In the genomic region with DNA sequence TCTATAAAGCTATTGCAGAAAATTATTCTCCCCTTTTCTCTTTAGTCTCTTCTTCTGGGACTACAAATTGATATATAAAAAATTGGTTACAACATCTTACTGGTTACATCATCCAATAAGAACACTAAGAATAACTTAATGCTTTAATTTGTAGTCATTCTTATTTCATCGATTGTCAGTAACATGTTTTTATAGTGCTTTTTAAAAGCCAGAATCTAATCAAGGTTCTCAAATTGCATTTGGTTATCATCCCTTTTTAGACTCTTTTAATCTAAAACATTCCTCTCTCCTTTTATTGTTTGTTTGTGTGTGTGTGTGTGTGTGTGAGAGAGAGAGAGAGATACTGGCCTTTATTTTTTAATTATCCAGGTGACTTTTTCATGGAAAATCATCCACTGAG, we compare ENCODE assay signal across 31 cellular contexts.
"Had no signal": no experiment of that assay in that cellular context is flagged by ENCODE, and none has a peak within 500 bp of the region (broad histone marks: within the 10 kb centered on the region; RNA-seq: fewer than 3 reads in every experiment).

No MANE protein-coding gene starts in this region.

- H3K4me3 ChIP-seq: ovary, psoas muscle, skin epidermis, smooth muscle cell, spleen, thoracic aorta, thyroid gland, tibial nerve, upper lobe of left lung, vagina had no signal

- H3K27ac ChIP-seq: ovary, parathyroid adenoma, psoas muscle, skin epidermis, spleen, thoracic aorta, thyroid gland, tibial nerve, upper lobe of left lung, vagina had no signal

- DNase-seq: naive thymus-derived CD8-positive, alpha-beta T cell; nephron progenitor cell; occipital lobe; ovary; posterior cingulate gyrus; psoas muscle; right cardiac atrium; spleen; stimulated activated CD4-positive, alpha-beta T cell treated with anti-CD3 and anti-CD28 coated beads, Interleukin-12 subunit alpha, Interleukin-12 subunit beta, amount 100 ng/mL, for 4 hours; stimulated activated CD4-positive, alpha-beta T cell treated with anti-CD3 and anti-CD28 coated beads, Interleukin-1b, Interleukin-23, amount 100 ng/mL, for 48 hours; stimulated activated CD4-positive, alpha-beta T cell treated with anti-CD3 and anti-CD28 coated beads, Interleukin-4, amount 100 ng/mL, for 1 hour; stimulated activated CD4-positive, alpha-beta T cell treated with anti-CD3 and anti-CD28 coated beads, Interleukin-4, amount 100 ng/mL, for 4 hours; stimulated activated CD8-positive, alpha-beta memory T cell treated with anti-CD3 and anti-CD28 coated beads, Interleukin-4, amount 100 ng/mL, for 48 hours; stimulated activated naive CD4-positive, alpha-beta T cell; stimulated activated naive CD8-positive, alpha-beta T cell treated with anti-CD3 and anti-CD28 coated beads, Interleukin-15, amount 100 ng/mL, for 72 hours; stimulated activated naive CD8-positive, alpha-beta T cell treated with anti-CD3 and anti-CD28 coated beads, Interleukin-15, Interleukin-2, amounts not matched to agents 100 U/mL and 50 U/mL, for 24 hours; thyroid gland; trophoblast cell; upper lobe of left lung had no signal

- H3K9me3 ChIP-seq: ovary, psoas muscle, spleen, thoracic aorta, thyroid gland, tibial nerve, upper lobe of left lung, vagina had no signal

- H3K27ac Mint-ChIP-seq: naive thymus-derived CD8-positive, alpha-beta T cell; natural killer cell treated with Interleukin-12 subunit alpha and Interleukin-12 subunit beta and Interleukin-15 and Interleukin-18, amount 100 ng/mL, for 72 hours; nephron progenitor cell; progenitor cell of endocrine pancreas; stimulated activated memory B cell treated with anti-CD40 and anti-IgM and Interleukin-4, amounts not matched to agents 10 μg/mL and 1 μg/mL and 100 μg/mL, for 72 hours; stimulated activated naive CD8-positive, alpha-beta T cell treated with anti-CD3 and anti-CD28 coated beads, Interleukin-15, amount 100 ng/mL, for 72 hours had no signal

- H3K4me1 ChIP-seq: parathyroid adenoma, psoas muscle, spleen, thyroid gland, tibial nerve, upper lobe of left lung, vagina had no signal

- H3K4me2 ChIP-seq: smooth muscle cell had no signal

- H3K27me3 ChIP-seq: ovary, spleen, thyroid gland, tibial nerve, upper lobe of left lung, vagina had no signal

- H3K9me3 Mint-ChIP-seq: nephron progenitor cell, neural crest cell had no signal

- H3K9ac ChIP-seq: parathyroid adenoma had no signal

- H3K36me3 Mint-ChIP-seq: naive thymus-derived CD8-positive, alpha-beta T cell; natural killer cell treated with Interleukin-12 subunit alpha and Interleukin-12 subunit beta and Interleukin-15 and Interleukin-18, amount 100 ng/mL, for 72 hours; stimulated activated memory B cell treated with anti-CD40 and anti-IgM and Interleukin-4, amounts not matched to agents 10 μg/mL and 1 μg/mL and 100 μg/mL, for 72 hours had no signal

- ATAC-seq: naive thymus-derived CD8-positive, alpha-beta T cell; natural killer cell treated with Interleukin-12 subunit alpha and Interleukin-12 subunit beta and Interleukin-15 and Interleukin-18, amount 100 ng/mL, for 72 hours; psoas muscle; right cardiac atrium; sciatic nerve; stimulated activated memory B cell treated with anti-CD40 and anti-IgM and Interleukin-4, amounts not matched to agents 10 μg/mL and 1 μg/mL and 100 μg/mL, for 72 hours; stimulated activated naive CD8-positive, alpha-beta T cell treated with anti-CD3 and anti-CD28 coated beads, Interleukin-15, amount 100 ng/mL, for 72 hours; stimulated activated naive CD8-positive, alpha-beta T cell treated with anti-CD3 and anti-CD28 coated beads, Interleukin-15, Interleukin-2, amounts not matched to agents 100 U/mL and 50 U/mL, for 24 hours had no signal

- H3K27me3 Mint-ChIP-seq: progenitor cell of endocrine pancreas; stimulated activated memory B cell treated with anti-CD40 and anti-IgM and Interleukin-4, amounts not matched to agents 10 μg/mL and 1 μg/mL and 100 μg/mL, for 72 hours; stimulated activated naive CD8-positive, alpha-beta T cell treated with anti-CD3 and anti-CD28 coated beads, Interleukin-15, amount 100 ng/mL, for 72 hours had no signal

- H3K36me3 ChIP-seq: ovary, spleen, thoracic aorta, thyroid gland, tibial nerve, upper lobe of left lung, vagina had no signal

- H3K4me1 Mint-ChIP-seq: naive thymus-derived CD8-positive, alpha-beta T cell; stimulated activated memory B cell treated with anti-CD40 and anti-IgM and Interleukin-4, amounts not matched to agents 10 μg/mL and 1 μg/mL and 100 μg/mL, for 72 hours; stimulated activated naive CD8-positive, alpha-beta T cell treated with anti-CD3 and anti-CD28 coated beads, Interleukin-15, amount 100 ng/mL, for 72 hours had no signal

- H2AFZ ChIP-seq: parathyroid adenoma had no signal

- FAIRE-seq: urothelium cell line had no signal

- H3K79me2 ChIP-seq: parathyroid adenoma had no signal

- H3K4me3 Mint-ChIP-seq: naive thymus-derived CD8-positive, alpha-beta T cell; natural killer cell treated with Interleukin-12 subunit alpha and Interleukin-12 subunit beta and Interleukin-15 and Interleukin-18, amount 100 ng/mL, for 72 hours; nephron progenitor cell; neural crest cell; stimulated activated memory B cell treated with anti-CD40 and anti-IgM and Interleukin-4, amounts not matched to agents 10 μg/mL and 1 μg/mL and 100 μg/mL, for 72 hours; stimulated activated naive CD8-positive, alpha-beta T cell treated with anti-CD3 and anti-CD28 coated beads, Interleukin-15, amount 100 ng/mL, for 72 hours had no signal
